In the genomic region with DNA sequence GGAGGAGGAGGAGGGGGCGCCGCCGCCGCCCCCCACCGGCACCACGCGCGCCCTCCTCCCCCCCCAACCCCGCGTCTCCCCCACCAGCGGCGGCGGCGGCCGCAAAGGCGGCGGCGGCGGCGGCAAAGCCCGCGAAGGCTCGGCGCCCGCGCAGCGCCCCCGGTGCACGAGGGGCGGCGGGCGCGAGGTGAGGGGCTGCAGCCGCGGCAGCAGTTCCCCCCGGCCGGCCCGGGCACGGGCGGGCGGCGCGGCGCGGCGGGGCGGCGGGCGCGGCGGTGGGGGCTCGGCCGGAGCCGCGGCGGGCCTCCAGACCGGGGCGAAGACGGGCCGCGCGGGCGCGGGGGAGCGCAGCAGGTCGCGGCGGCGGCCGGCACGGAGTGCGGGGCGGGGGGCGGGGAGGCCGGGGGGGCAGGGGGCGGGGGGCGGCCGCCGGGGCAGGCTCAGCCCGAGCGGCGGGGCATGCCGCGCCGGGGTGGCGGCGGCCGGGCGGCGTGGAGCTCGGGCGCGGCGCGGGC, we compare ENCODE assay signal across 8 cellular contexts. TPM values are rescaled to one million over a fixed set of nuclear protein-coding genes. Genes with fewer than 3 reads are reported as not detected.
A peak's percentile ranks its signal among the peaks of the same experiment; 100 is the strongest.
DNase-seq lines count a peak whose midpoint lies in the region; ATAC-seq and TF ChIP-seq lines count a peak whose summit lies in the region.

No MANE protein-coding gene starts in this region.

- H4K20me1 ChIP-seq in KMS-11 (ENCODE audit: insufficient read depth) (peaks cover 20% of the 10 kb centered on the region), neural cell (ENCODE audit: insufficient read depth) (peaks cover 19% of the 10 kb centered on the region)

- H3K79me2 ChIP-seq in KMS-11 (ENCODE audit: insufficient read depth, low read depth) (peaks cover 42% of the 10 kb centered on the region), neural cell (replicated peaks; ENCODE audit: insufficient read depth, low read length) (peaks cover 39% of the 10 kb centered on the region)

- H3K4me2 ChIP-seq in KMS-11 (no peak overlapping the region), neural cell (ENCODE audit: low read length) (no peak overlapping the region)

- DNase-seq in COR-L47 (lab: John Stamatoyannopoulos, UW) (peak; percentile 58), coronary artery (ENCODE audit: low spot score) (no peak), KG1 (lab: John Stamatoyannopoulos, UW) (no peak), OCI-M1 (lab: John Stamatoyannopoulos, UW) (no peak)

- TF ChIP-seq RAD21 in neural cell (conservative IDR thresholded peaks at IDR 0.05): no peak

- H3K27me3 ChIP-seq in KMS-11 (ENCODE audit: insufficient read depth, low read depth) (no peaks in the 10 kb centered on the region), neural cell (ENCODE audit: insufficient read depth, low read depth, low read length) (no peaks in the 10 kb centered on the region)

- TF ChIP-seq CTCF in KMS-11 (conservative IDR thresholded peaks at IDR 0.05; ENCODE audit: low read depth, low read length) (no peak), coronary artery (IDR thresholded peaks at IDR 0.05) (no peak), neural cell (IDR thresholded peaks at IDR 0.05; ENCODE audit: poor library complexity, severe bottlenecking) (no peak)

- H3K4me1 ChIP-seq in KMS-11 (ENCODE audit: low read depth, poor library complexity, severe bottlenecking): peaks cover 45% of the 10 kb centered on the region

- H2AFZ ChIP-seq in KMS-11 (ENCODE audit: low read depth) (no peak overlapping the region), neural cell (ENCODE audit: low read depth, low read length) (no peak overlapping the region)

- H3K9me3 ChIP-seq in neural cell (ENCODE audit: low read length): no peaks in the 10 kb centered on the region

- H3F3A ChIP-seq in neural cell (ENCODE audit: insufficient read depth, low read length, poor library complexity, severe bottlenecking): peaks cover 7% of the 10 kb centered on the region

- ATAC-seq in GM21367 (IDR thresholded peaks at IDR 0.05; ENCODE audit: unreplicated experiment) (no peak), HG03460 (IDR thresholded peaks at IDR 0.05; ENCODE audit: unreplicated experiment) (no peak)

- no peaks in the 10 kb centered on the region for H3K9me2 ChIP-seq in neural cell (ENCODE audit: insufficient read depth, low read length)

- no peak for TF ChIP-seq EP300 in neural cell (conservative IDR thresholded peaks at IDR 0.05; ENCODE audit: poor library complexity, severe bottlenecking)

- no peak overlapping the region for H3K4me3 ChIP-seq in KMS-11 (IDR thresholded peaks at IDR 0.05; ENCODE audit: insufficient read depth, low read depth, low read length)
- H3K4me3 ChIP-seq in coronary artery: peak overlapping the region; percentile 96
- H3K4me3 ChIP-seq in neural cell (ENCODE audit: low read length): peak overlapping the region; percentile 90

- H3K36me3 ChIP-seq in KMS-11 (ENCODE audit: insufficient read depth) (peaks cover 5% of the 10 kb centered on the region), neural cell (ENCODE audit: insufficient read depth, low read length) (peaks cover 15% of the 10 kb centered on the region)

- H3K27ac ChIP-seq in KMS-11 (peak overlapping the region; percentile 95), coronary artery (peak overlapping the region; percentile 99 to 100), neural cell (ENCODE audit: low read length) (peak overlapping the region; percentile 93)

- H3K9ac ChIP-seq in KMS-11: peak overlapping the region; percentile 97
- H3K9ac ChIP-seq in neural cell (ENCODE audit: low read length): peak overlapping the region; percentile 94

TF ChIP-seq in neural cell, 6 proteins besides CTCF, POLR2A, EP300 and RAD21:
- TF ChIP-seq SMC3 (conservative IDR thresholded peaks at IDR 0.05; ENCODE audit: poor library complexity) (no peak), POLR2AphosphoS5 (IDR thresholded peaks at IDR 0.05) (no peak), MXI1 (conservative IDR thresholded peaks at IDR 0.05; ENCODE audit: poor library complexity, severe bottlenecking) (no peak), EZH2 (IDR thresholded peaks at IDR 0.05; ENCODE audit: borderline replicate concordance, insufficient read depth, low read length, poor library complexity, severe bottlenecking) (no peak), TAF1 (IDR thresholded peaks at IDR 0.05; ENCODE audit: low read depth) (no peak)
- TF ChIP-seq, protein P1, sequence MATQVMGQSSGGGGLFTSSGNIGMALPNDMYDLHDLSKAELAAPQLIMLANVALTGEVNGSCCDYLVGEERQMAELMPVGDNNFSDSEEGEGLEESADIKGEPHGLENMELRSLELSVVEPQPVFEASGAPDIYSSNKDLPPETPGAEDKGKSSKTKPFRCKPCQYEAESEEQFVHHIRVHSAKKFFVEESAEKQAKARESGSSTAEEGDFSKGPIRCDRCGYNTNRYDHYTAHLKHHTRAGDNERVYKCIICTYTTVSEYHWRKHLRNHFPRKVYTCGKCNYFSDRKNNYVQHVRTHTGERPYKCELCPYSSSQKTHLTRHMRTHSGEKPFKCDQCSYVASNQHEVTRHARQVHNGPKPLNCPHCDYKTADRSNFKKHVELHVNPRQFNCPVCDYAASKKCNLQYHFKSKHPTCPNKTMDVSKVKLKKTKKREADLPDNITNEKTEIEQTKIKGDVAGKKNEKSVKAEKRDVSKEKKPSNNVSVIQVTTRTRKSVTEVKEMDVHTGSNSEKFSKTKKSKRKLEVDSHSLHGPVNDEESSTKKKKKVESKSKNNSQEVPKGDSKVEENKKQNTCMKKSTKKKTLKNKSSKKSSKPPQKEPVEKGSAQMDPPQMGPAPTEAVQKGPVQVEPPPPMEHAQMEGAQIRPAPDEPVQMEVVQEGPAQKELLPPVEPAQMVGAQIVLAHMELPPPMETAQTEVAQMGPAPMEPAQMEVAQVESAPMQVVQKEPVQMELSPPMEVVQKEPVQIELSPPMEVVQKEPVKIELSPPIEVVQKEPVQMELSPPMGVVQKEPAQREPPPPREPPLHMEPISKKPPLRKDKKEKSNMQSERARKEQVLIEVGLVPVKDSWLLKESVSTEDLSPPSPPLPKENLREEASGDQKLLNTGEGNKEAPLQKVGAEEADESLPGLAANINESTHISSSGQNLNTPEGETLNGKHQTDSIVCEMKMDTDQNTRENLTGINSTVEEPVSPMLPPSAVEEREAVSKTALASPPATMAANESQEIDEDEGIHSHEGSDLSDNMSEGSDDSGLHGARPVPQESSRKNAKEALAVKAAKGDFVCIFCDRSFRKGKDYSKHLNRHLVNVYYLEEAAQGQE (IDR thresholded peaks at IDR 0.05; ENCODE audit: borderline replicate concordance): no peak

RNA-seq across cellular contexts. Expression of a gene that starts 0.4 kb away (rescaled TPM):
- polyA plus RNA-seq in neural cell: 52.2 and 56.9 TPM in 2 replicates
- 104 and 107 TPM in 2 replicates for polyA minus RNA-seq in neural cell
